ENCODE assay signal across 19 cellular contexts in the genomic region with DNA sequence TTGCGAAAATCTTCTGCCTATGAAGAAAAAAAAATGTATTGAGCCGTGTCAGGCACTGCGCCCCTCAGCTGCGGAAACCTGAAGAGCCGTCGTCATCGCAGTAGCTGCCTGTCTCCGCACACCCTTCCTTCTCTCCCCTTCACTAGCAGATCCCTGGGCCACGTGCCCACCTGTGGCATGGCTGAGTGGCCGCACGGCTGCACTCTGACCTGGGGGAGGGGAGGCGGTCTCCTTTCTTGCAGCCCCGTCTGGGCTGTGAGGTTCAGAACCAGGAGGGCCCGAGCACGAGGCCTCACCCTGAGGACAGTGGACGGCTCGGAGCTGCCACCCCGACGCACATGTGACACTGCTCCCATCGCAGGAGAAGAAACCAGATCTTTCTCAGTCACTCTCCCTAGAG.
"Had no signal": no experiment of that assay in that cellular context is flagged by ENCODE, and none has a peak within 500 bp of the region (broad histone marks: within the 10 kb centered on the region; RNA-seq: fewer than 3 reads in every experiment).

No MANE protein-coding gene starts in this region.

- H3K36me3 ChIP-seq: ovary had no signal

- H3K27me3 ChIP-seq: adrenal gland, ovary, upper lobe of left lung had no signal

- H3K4me1 ChIP-seq: adrenal gland, psoas muscle, upper lobe of left lung had no signal

- H3K4me3 ChIP-seq: adrenal gland, mucosa of descending colon, ovary, psoas muscle, skin epidermis, thoracic aorta, upper lobe of left lung had no signal

- H3K27ac ChIP-seq: adrenal gland, ovary, psoas muscle, skin epidermis, thoracic aorta, upper lobe of left lung, WERI-Rb-1 had no signal

- H3K9me3 ChIP-seq: adrenal gland, mucosa of descending colon, ovary, psoas muscle, thoracic aorta, upper lobe of left lung had no signal

- ATAC-seq: activated naive CD4-positive, alpha-beta T cell treated with anti-CD3 and anti-CD28 coated beads, Interleukin-2, amount 50 U/mL, for 72 hours; mucosa of descending colon; psoas muscle; right cardiac atrium had no signal

- DNase-seq: activated CD4-positive, alpha-beta T cell treated with anti-CD3 and anti-CD28 coated beads for 1 hour; activated CD4-positive, alpha-beta T cell treated with anti-CD3 and anti-CD28 coated beads, Interleukin-2, amount 50 U/mL, for 4 hours; activated gamma-delta T cell; adrenal gland; effector memory CD4-positive, alpha-beta T cell; hypothalamus; mesenchymal stem cell; naive B cell; ovary; psoas muscle; stimulated activated CD4-positive, alpha-beta T cell treated with anti-CD3 and anti-CD28 coated beads, Interleukin-15, amount 100 ng/mL, for 24 hours; stimulated activated CD4-positive, alpha-beta T cell treated with anti-CD3 and anti-CD28 coated beads, Interleukin-2, amount 100 ng/mL, for 48 hours; upper lobe of left lung; WERI-Rb-1 had no signal
